ENCODE assay signal across 1 cellular context in the genomic region with DNA sequence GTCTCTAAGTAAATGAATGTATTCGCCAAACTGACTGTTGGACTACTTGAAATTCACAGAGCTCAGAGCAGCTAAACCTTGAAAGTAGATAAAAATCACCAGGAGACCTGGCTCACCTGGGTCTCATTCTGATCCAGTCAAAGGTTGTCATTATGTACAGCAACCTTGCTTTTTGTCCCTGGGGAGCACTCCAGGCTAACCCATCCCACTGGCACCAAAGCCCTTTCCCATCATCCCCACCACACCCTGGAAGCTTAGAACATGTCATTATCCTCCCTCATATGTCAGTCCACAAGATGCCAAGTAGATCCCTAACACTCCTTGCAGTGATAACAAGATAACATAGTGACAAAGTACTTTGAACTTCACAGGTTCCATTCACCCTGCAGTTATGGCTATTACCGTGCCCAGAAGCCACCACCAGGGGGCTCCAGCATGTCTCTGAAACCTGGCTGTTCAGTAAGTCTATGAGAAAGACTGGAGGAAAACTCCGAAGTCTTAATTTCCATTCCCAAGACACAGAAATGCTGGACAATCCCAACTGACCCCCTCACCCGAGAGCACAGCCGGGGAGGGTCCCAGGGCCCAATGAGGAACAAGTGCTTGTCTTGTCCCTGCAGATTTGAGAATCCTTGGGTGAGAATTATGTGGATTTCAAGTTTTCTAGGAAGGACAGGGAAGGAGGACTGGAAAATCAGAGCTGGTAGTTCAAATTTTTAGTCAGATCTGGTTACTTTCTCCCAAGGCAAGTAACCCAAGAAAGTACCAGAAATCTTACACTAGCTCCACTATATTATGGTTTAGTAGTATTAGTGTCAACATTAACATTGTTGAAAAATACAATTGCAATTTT.
TF ChIP-seq lines count a peak whose summit lies in the region.

No MANE protein-coding gene starts in this region.

TF ChIP-seq in K562, 482 proteins besides CTCF, POLR2A, EP300 and RAD21 (continued from another document):
- TF ChIP-seq XRCC5 (IDR thresholded peaks at IDR 0.05; ENCODE audit: low read depth, low read length) (0 out of 2 replicates have a peak, but pooled peaks have one; percentile 46), SMAD1 (IDR thresholded peaks at IDR 0.05; ENCODE audit: low read depth, low read length, partially characterized antibody) (no peak), BACH1 (tag; IDR thresholded peaks at IDR 0.05) (no peak), ZNF431 (CRISPR knock-in tag; IDR thresholded peaks at IDR 0.05) (no peak), RCOR1 (IDR thresholded peaks at IDR 0.05; ENCODE audit: borderline replicate concordance in 1 of 2, low read depth in 2 of 2, low read length in 2 of 2) (peak in 1 of 2 experiments; percentile 37; a peak in 1 of 4 replicates), PHTF2 (CRISPR knock-in tag; IDR thresholded peaks at IDR 0.05) (no peak), SMC3 (conservative IDR thresholded peaks at IDR 0.05; ENCODE audit: insufficient read depth, low read depth, low read length) (peak; percentile 89), ZNF583 (CRISPR knock-in tag; IDR thresholded peaks at IDR 0.05) (peak; percentile 26; the same call in 1 of the 2 replicates), GATA2 (CRISPR knock-in tag; IDR thresholded peaks at IDR 0.05) (peak; percentile 35; the same call in 1 of the 2 replicates), TAL1 (IDR thresholded peaks at IDR 0.05) (no peak), ZNF311 (CRISPR knock-in tag; IDR thresholded peaks at IDR 0.05) (no peak)
- TF ChIP-seq, protein P1, sequence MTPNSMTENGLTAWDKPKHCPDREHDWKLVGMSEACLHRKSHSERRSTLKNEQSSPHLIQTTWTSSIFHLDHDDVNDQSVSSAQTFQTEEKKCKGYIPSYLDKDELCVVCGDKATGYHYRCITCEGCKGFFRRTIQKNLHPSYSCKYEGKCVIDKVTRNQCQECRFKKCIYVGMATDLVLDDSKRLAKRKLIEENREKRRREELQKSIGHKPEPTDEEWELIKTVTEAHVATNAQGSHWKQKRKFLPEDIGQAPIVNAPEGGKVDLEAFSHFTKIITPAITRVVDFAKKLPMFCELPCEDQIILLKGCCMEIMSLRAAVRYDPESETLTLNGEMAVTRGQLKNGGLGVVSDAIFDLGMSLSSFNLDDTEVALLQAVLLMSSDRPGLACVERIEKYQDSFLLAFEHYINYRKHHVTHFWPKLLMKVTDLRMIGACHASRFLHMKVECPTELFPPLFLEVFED (CRISPR knock-in tag; conservative IDR thresholded peaks at IDR 0.05): 0 out of 2 replicates have a peak, but pooled peaks have one; percentile 14
- TF ChIP-seq, protein P2, sequence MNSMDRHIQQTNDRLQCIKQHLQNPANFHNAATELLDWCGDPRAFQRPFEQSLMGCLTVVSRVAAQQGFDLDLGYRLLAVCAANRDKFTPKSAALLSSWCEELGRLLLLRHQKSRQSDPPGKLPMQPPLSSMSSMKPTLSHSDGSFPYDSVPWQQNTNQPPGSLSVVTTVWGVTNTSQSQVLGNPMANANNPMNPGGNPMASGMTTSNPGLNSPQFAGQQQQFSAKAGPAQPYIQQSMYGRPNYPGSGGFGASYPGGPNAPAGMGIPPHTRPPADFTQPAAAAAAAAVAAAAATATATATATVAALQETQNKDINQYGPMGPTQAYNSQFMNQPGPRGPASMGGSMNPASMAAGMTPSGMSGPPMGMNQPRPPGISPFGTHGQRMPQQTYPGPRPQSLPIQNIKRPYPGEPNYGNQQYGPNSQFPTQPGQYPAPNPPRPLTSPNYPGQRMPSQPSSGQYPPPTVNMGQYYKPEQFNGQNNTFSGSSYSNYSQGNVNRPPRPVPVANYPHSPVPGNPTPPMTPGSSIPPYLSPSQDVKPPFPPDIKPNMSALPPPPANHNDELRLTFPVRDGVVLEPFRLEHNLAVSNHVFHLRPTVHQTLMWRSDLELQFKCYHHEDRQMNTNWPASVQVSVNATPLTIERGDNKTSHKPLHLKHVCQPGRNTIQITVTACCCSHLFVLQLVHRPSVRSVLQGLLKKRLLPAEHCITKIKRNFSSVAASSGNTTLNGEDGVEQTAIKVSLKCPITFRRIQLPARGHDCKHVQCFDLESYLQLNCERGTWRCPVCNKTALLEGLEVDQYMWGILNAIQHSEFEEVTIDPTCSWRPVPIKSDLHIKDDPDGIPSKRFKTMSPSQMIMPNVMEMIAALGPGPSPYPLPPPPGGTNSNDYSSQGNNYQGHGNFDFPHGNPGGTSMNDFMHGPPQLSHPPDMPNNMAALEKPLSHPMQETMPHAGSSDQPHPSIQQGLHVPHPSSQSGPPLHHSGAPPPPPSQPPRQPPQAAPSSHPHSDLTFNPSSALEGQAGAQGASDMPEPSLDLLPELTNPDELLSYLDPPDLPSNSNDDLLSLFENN (IDR thresholded peaks at IDR 0.05; ENCODE audit: low read depth in 2 of 2, low read length in 2 of 2): 0 out of 4 replicates have a peak, but pooled peaks of 1 of the 2 experiments have one; percentile 32
- TF ChIP-seq, protein P3, sequence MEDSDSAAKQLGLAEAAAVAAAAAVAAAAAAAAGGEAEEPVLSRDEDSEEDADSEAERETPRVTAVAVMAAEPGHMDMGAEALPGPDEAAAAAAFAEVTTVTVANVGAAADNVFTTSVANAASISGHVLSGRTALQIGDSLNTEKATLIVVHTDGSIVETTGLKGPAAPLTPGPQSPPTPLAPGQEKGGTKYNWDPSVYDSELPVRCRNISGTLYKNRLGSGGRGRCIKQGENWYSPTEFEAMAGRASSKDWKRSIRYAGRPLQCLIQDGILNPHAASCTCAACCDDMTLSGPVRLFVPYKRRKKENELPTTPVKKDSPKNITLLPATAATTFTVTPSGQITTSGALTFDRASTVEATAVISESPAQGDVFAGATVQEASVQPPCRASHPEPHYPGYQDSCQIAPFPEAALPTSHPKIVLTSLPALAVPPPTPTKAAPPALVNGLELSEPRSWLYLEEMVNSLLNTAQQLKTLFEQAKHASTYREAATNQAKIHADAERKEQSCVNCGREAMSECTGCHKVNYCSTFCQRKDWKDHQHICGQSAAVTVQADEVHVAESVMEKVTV (CRISPR knock-in tag; IDR thresholded peaks at IDR 0.05): peak; percentile 86
- TF ChIP-seq, protein P4, sequence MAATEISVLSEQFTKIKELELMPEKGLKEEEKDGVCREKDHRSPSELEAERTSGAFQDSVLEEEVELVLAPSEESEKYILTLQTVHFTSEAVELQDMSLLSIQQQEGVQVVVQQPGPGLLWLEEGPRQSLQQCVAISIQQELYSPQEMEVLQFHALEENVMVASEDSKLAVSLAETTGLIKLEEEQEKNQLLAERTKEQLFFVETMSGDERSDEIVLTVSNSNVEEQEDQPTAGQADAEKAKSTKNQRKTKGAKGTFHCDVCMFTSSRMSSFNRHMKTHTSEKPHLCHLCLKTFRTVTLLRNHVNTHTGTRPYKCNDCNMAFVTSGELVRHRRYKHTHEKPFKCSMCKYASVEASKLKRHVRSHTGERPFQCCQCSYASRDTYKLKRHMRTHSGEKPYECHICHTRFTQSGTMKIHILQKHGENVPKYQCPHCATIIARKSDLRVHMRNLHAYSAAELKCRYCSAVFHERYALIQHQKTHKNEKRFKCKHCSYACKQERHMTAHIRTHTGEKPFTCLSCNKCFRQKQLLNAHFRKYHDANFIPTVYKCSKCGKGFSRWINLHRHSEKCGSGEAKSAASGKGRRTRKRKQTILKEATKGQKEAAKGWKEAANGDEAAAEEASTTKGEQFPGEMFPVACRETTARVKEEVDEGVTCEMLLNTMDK (IDR thresholded peaks at IDR 0.05; ENCODE audit: borderline replicate concordance, insufficient read depth, low read depth, low read length, poor library complexity, severe bottlenecking): peak; percentile 57
TF ChIP-seq in K562: peak in this region for 17.
